In the genomic region with DNA sequence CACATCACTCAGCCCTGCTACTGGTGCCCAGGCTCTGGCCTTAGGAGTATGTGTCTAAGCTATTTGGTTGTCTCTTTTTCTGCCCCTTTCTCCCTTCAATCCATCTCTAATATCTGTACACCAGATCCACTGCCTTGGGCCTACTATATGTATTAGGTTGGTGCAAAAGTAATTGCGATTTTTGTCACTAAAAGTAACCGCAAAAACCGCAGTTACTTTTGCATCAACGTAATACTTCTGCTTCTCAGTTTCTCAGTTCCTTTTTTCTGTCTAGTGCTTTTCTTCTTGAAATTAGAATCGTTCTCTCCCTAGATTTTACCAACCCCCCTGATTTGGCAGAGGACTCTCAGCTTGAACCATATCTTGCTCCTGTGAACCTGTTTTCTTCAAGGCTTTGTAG, we compare ENCODE assay signal across 10 cellular contexts.
DNase-seq lines count a peak whose midpoint lies in the region; ATAC-seq and TF ChIP-seq lines count a peak whose summit lies in the region.
"Had no signal": no experiment of that assay in that cellular context is flagged by ENCODE, and none has a peak within 500 bp of the region (broad histone marks: within the 10 kb centered on the region; RNA-seq: fewer than 3 reads in every experiment).

No MANE protein-coding gene starts in this region.

- in situ Hi-C loops in ACHN (cut with HindIII; ENCODE audit: low pct_ligation_motif_present, low pct_unique_long_range_greater_than_20kb, low sequenced_read_pairs), result no loop called here

- H3K9me3 Mint-ChIP-seq in activated naive CD8-positive, alpha-beta T cell treated with anti-CD3 and anti-CD28 coated beads for 36 hours, result peaks cover 25% of the 10 kb centered on the region
- H3K9me3 Mint-ChIP-seq: endodermal cell had no signal

- POLR2A ChIA-PET in GM10248 (lab: Yijun Ruan, JAX), result no interaction called here

- peak overlapping the region; percentile 87 for H3K27ac Mint-ChIP-seq in activated naive CD8-positive, alpha-beta T cell treated with anti-CD3 and anti-CD28 coated beads for 36 hours
- H3K27ac Mint-ChIP-seq: endodermal cell had no signal

- H3K4me3 Mint-ChIP-seq in activated naive CD8-positive, alpha-beta T cell treated with anti-CD3 and anti-CD28 coated beads for 36 hours, result peak overlapping the region; percentile 33
- H3K4me3 Mint-ChIP-seq: endodermal cell had no signal

- H3K27me3 Mint-ChIP-seq in activated naive CD8-positive, alpha-beta T cell treated with anti-CD3 and anti-CD28 coated beads for 36 hours, result peaks cover 14% of the 10 kb centered on the region

- H3K4me1 ChIP-seq in aorta (ENCODE audit: control insufficient read depth in 1 of 2, insufficient read depth in 2 of 2, low read length in 2 of 2), result peaks cover 4 to 6% of the 10 kb centered on the region in 2 donors

- H3K4me3 ChIP-seq in aorta (ENCODE audit: low read length in 2 of 2), result no peak overlapping the region
- H3K4me3 ChIP-seq: SK-N-MC had no signal

- H3K36me3 ChIP-seq in aorta (ENCODE audit: control insufficient read depth in 1 of 2, insufficient read depth in 2 of 2, low read length in 1 of 2), result no peaks in the 10 kb centered on the region

- TF ChIP-seq CTCF in GM10248 (IDR thresholded peaks at IDR 0.05; ENCODE audit: control extremely low read depth, extremely low read depth, low read depth, missing control alignments), result no peak

- peaks cover 32% of the 10 kb centered on the region for H3K36me3 Mint-ChIP-seq in activated naive CD8-positive, alpha-beta T cell treated with anti-CD3 and anti-CD28 coated beads for 36 hours

- no peak overlapping the region for H3K27ac ChIP-seq in aorta (ENCODE audit: low read depth in 1 of 2, low read length in 2 of 2)
- H3K27ac ChIP-seq: SK-N-MC had no signal

- H3K9me3 ChIP-seq in aorta (ENCODE audit: control insufficient read depth, low read length), result no peaks in the 10 kb centered on the region

- WGBS in aorta, 2 donors, result 90 to 92% methylated on average over 5 of the region's 5 CpGs

- H3K27me3 ChIP-seq in aorta (ENCODE audit: control insufficient read depth in 1 of 2, insufficient read depth in 2 of 2, low read length in 1 of 2), result no peaks in the 10 kb centered on the region

- CTCF ChIA-PET in GM10248 (lab: Yijun Ruan, JAX), result interaction anchor here (1.4 to 4.1 kb wide), 2 partner anchors 9 to 56 kb away, joined by 3 to 14 read pairs; no protein-coding TSS in a partner anchor

- intact Hi-C loops in aorta (cut with DNase I), result loop anchor here in 1 of 2 donors (5.0 to 10.0 kb wide), 3 partner anchors 35 to 528 kb away; partner anchors contain the start of gene IGFBP5

- ATAC-seq in GM21367 (IDR thresholded peaks at IDR 0.05; ENCODE audit: unreplicated experiment) (peak; percentile 26), HG03558 (IDR thresholded peaks at IDR 0.05; ENCODE audit: extremely low read depth, unreplicated experiment) (peak; percentile 16), aorta (ENCODE audit: low FRiP score) (no peak)

- H3K4me1 Mint-ChIP-seq in activated naive CD8-positive, alpha-beta T cell treated with anti-CD3 and anti-CD28 coated beads for 36 hours, result peaks cover 49% of the 10 kb centered on the region
- H3K4me1 Mint-ChIP-seq: endodermal cell had no signal

- peak; percentile 30 for DNase-seq in GM10248 (ENCODE audit: extremely low spot score)
- DNase-seq in activated naive CD8-positive, alpha-beta T cell treated with anti-CD3 and anti-CD28 coated beads for 36 hours, result no peak
- DNase-seq in aorta, result no peak
- no peak for DNase-seq in NCI-H82 treated with DMSO at 0.1 percent for 48 hours (lab: John Stamatoyannopoulos, UW; ENCODE audit: unreplicated experiment)
- DNase-seq in ACHN, result no peak
- no peak for DNase-seq in SHP77 treated with DMSO at 0.1 percent for 48 hours (lab: John Stamatoyannopoulos, UW)
- DNase-seq: endodermal cell had no signal
